ENCODE assay signal across 22 cellular contexts in genomic region chr20:34774431-34774830, GRCh38.
"Had no signal": no experiment of that assay in that cellular context is flagged by ENCODE, and none has a peak within 500 bp of the region (broad histone marks: within the 10 kb centered on the region; RNA-seq: fewer than 3 reads in every experiment).

No MANE protein-coding gene starts in this region.

- H3K27me3 ChIP-seq: breast epithelium, foreskin keratinocyte, spleen, upper lobe of right lung had no signal

- H3K27me3 Mint-ChIP-seq: activated CD4-positive, alpha-beta T cell treated with anti-CD3 and anti-CD28 coated beads, Interleukin-2, amount 10 ng/mL, durations not matched to agents 7 days and 5 days; activated naive CD8-positive, alpha-beta T cell treated with anti-CD3 and anti-CD28 coated beads, Interleukin-2, amount 10 ng/mL, durations not matched to agents 7 days and 5 days; central memory CD8-positive, alpha-beta T cell had no signal

- H3K4me1 Mint-ChIP-seq: activated naive CD8-positive, alpha-beta T cell treated with anti-CD3 and anti-CD28 coated beads, Interleukin-2, amount 10 ng/mL, durations not matched to agents 7 days and 5 days; central memory CD8-positive, alpha-beta T cell had no signal

- H3K4me3 Mint-ChIP-seq: activated CD4-positive, alpha-beta T cell treated with anti-CD3 and anti-CD28 coated beads, Interleukin-2, amount 10 ng/mL, durations not matched to agents 7 days and 5 days; activated CD8-positive, alpha-beta T cell treated with anti-CD3 and anti-CD28 coated beads, Interleukin-2, amount 10 ng/mL, durations not matched to agents 7 days and 5 days; activated naive CD8-positive, alpha-beta T cell treated with anti-CD3 and anti-CD28 coated beads, Interleukin-2, amount 10 ng/mL, durations not matched to agents 7 days and 5 days; central memory CD8-positive, alpha-beta T cell had no signal

- FAIRE-seq: colon, TTC549 had no signal

- H3K4me3 ChIP-seq: breast epithelium, prostate gland, spleen, upper lobe of right lung had no signal

- H3K9me3 Mint-ChIP-seq: activated CD4-positive, alpha-beta T cell treated with anti-CD3 and anti-CD28 coated beads, Interleukin-2, amount 10 ng/mL, durations not matched to agents 7 days and 5 days; activated naive CD8-positive, alpha-beta T cell treated with anti-CD3 and anti-CD28 coated beads, Interleukin-2, amount 10 ng/mL, durations not matched to agents 7 days and 5 days; activated T-helper 2 cell treated with anti-CD3 and anti-CD28 coated beads, Interferon-gamma antibody, Interleukin-2, Interleukin-4, amounts not matched to agents 10 μg/mL and 5 μg/mL and 100 μg/mL, durations not matched to agents 14 hours and 24 hours and 36 hours; central memory CD8-positive, alpha-beta T cell had no signal

- DNase-seq: activated CD4-positive, alpha-beta T cell treated with anti-CD3 and anti-CD28 coated beads, Interleukin-2, amount 10 ng/mL, durations not matched to agents 7 days and 5 days; activated CD4-positive, CD25-positive, alpha-beta regulatory T cell treated with anti-CD3 and anti-CD28 coated beads, Interleukin-2, amount 50 U/mL, for 72 hours; activated CD8-positive, alpha-beta T cell treated with anti-CD3 and anti-CD28 coated beads, Interleukin-2, amount 10 ng/mL, durations not matched to agents 7 days and 5 days; activated naive CD4-positive, alpha-beta T cell; activated naive CD8-positive, alpha-beta T cell treated with anti-CD3 and anti-CD28 coated beads, Interleukin-2, amount 10 ng/mL, durations not matched to agents 7 days and 5 days; amniotic stem cell; effector memory CD4-positive, alpha-beta T cell; foreskin keratinocyte; hippocampal formation; midbrain; spleen; stimulated activated CD4-positive, alpha-beta T cell treated with anti-CD3 and anti-CD28 coated beads, Interleukin-4, amount 100 ng/mL, for 1 hour; stimulated activated naive CD8-positive, alpha-beta T cell treated with anti-CD3 and anti-CD28 coated beads, Interleukin-15, Interleukin-2, amounts not matched to agents 100 U/mL and 50 U/mL, for 24 hours; T-helper 1 cell; upper lobe of right lung; WERI-Rb-1 had no signal

- H3K27ac Mint-ChIP-seq: activated T-helper 2 cell treated with anti-CD3 and anti-CD28 coated beads, Interferon-gamma antibody, Interleukin-2, Interleukin-4, amounts not matched to agents 10 μg/mL and 5 μg/mL and 100 μg/mL, durations not matched to agents 14 hours and 24 hours and 36 hours had no signal

- ATAC-seq: activated CD8-positive, alpha-beta T cell treated with anti-CD3 and anti-CD28 coated beads, Interleukin-2, amount 10 ng/mL, durations not matched to agents 7 days and 5 days; foreskin keratinocyte; stimulated activated naive CD8-positive, alpha-beta T cell treated with anti-CD3 and anti-CD28 coated beads, Interleukin-15, Interleukin-2, amounts not matched to agents 100 U/mL and 50 U/mL, for 24 hours; upper lobe of right lung had no signal

- H3K4me1 ChIP-seq: breast epithelium, foreskin keratinocyte, prostate gland, upper lobe of right lung had no signal

- H3K27ac ChIP-seq: breast epithelium, foreskin keratinocyte, prostate gland, spleen, upper lobe of right lung, WERI-Rb-1 had no signal

- H3K9me3 ChIP-seq: breast epithelium, prostate gland, spleen, upper lobe of right lung had no signal
